9 cellular contexts compared by ENCODE assay signal in genomic region chrX:153643431-153644351, GRCh38. TPM values are rescaled to one million over a fixed set of nuclear protein-coding genes. Genes with fewer than 3 reads are reported as not detected.
DNase-seq lines count a peak whose midpoint lies in the region; ATAC-seq and TF ChIP-seq lines count a peak whose summit lies in the region.
"Had no signal": no experiment of that assay in that cellular context is flagged by ENCODE, and none has a peak within 500 bp of the region (broad histone marks: within the 10 kb centered on the region; RNA-seq: fewer than 3 reads in every experiment).

No MANE protein-coding gene starts in this region.

- WGBS in hepatocyte (ENCODE audit: low lambda C conversion rate, missing lambda C conversion rate): 45% methylated on average over 52 of the region's 84 CpGs
- WGBS in prostate gland: 3% methylated on average over 45 of the region's 84 CpGs

- H3K36me3 Mint-ChIP-seq in activated CD8-positive, alpha-beta memory T cell treated with anti-CD3 and anti-CD28 coated beads, Interleukin-2, amount 10 ng/mL, durations not matched to agents 7 days and 5 days: no peaks in the 10 kb centered on the region
- H3K36me3 Mint-ChIP-seq in stimulated activated naive B cell treated with anti-CD40 and anti-IgM and Interleukin-4, amounts not matched to agents 10 μg/mL and 1 μg/mL and 100 μg/mL, for 72 hours: no peaks in the 10 kb centered on the region
- H3K36me3 Mint-ChIP-seq: activated naive CD8-positive, alpha-beta T cell had no signal

- H3K4me3 Mint-ChIP-seq in activated CD8-positive, alpha-beta memory T cell treated with anti-CD3 and anti-CD28 coated beads, Interleukin-2, amount 10 ng/mL, durations not matched to agents 7 days and 5 days: no peak overlapping the region
- H3K4me3 Mint-ChIP-seq in stimulated activated naive B cell treated with anti-CD40 and anti-IgM and Interleukin-4, amounts not matched to agents 10 μg/mL and 1 μg/mL and 100 μg/mL, for 72 hours: peak overlapping the region in 1 of 2 donors; percentile 78

- TF ChIP-seq CTCF in RWPE2 (IDR thresholded peaks at IDR 0.05; ENCODE audit: poor library complexity, severe bottlenecking) (no peak), hepatocyte (IDR thresholded peaks at IDR 0.05; ENCODE audit: poor library complexity) (peak; percentile 17), prostate gland (IDR thresholded peaks at IDR 0.05) (no peak)

- H3K4me3 ChIP-seq in RWPE2 (ENCODE audit: severe bottlenecking) (no peak overlapping the region), hepatocyte (no peak overlapping the region), prostate gland (no peak overlapping the region)

- no peaks in the 10 kb centered on the region for H4K20me1 ChIP-seq in hepatocyte (ENCODE audit: insufficient read depth, poor library complexity, severe bottlenecking)

- H3K9me2 ChIP-seq in hepatocyte (replicated peaks; ENCODE audit: insufficient read depth): no peaks in the 10 kb centered on the region

- H3K36me3 ChIP-seq in RWPE2 (ENCODE audit: low read depth): no peaks in the 10 kb centered on the region
- no peaks in the 10 kb centered on the region for H3K36me3 ChIP-seq in hepatocyte (replicated peaks; ENCODE audit: insufficient read depth, low read depth)
- H3K36me3 ChIP-seq in prostate gland: no peaks in the 10 kb centered on the region

- no peaks in the 10 kb centered on the region for H3K9me3 Mint-ChIP-seq in activated CD8-positive, alpha-beta memory T cell treated with anti-CD3 and anti-CD28 coated beads, Interleukin-2, amount 10 ng/mL, durations not matched to agents 7 days and 5 days (ENCODE audit: low read depth)
- H3K9me3 Mint-ChIP-seq in stimulated activated naive B cell treated with anti-CD40 and anti-IgM and Interleukin-4, amounts not matched to agents 10 μg/mL and 1 μg/mL and 100 μg/mL, for 72 hours: no peaks in the 10 kb centered on the region

- peak; percentile 50 for ATAC-seq in activated CD8-positive, alpha-beta memory T cell treated with anti-CD3 and anti-CD28 coated beads, Interleukin-2, amount 10 ng/mL, durations not matched to agents 7 days and 5 days
- ATAC-seq in RWPE2 (ENCODE audit: low read depth): no peak
- ATAC-seq in stimulated activated naive B cell treated with anti-CD40 and anti-IgM and Interleukin-4, amounts not matched to agents 10 μg/mL and 1 μg/mL and 100 μg/mL, for 72 hours (replicated peaks): peak; percentile 33 to 51
- no peak for ATAC-seq in HG02798 (IDR thresholded peaks at IDR 0.05; ENCODE audit: poor library complexity, unreplicated experiment)

- CTCF ChIA-PET in activated CD8-positive, alpha-beta memory T cell treated with anti-CD3 and anti-CD28 coated beads, Interleukin-2, amount 10 ng/mL, durations not matched to agents 7 days and 5 days (lab: Charles Lee): interaction anchor here (2.1 to 4.7 kb wide), 2 partner anchors 7 to 104 kb away, joined by 7 to 19 read pairs; no protein-coding TSS in a partner anchor

- no peak for DNase-seq in activated CD8-positive, alpha-beta memory T cell treated with anti-CD3 and anti-CD28 coated beads, Interleukin-2, amount 10 ng/mL, durations not matched to agents 7 days and 5 days
- no peak for DNase-seq in activated CD8-positive, alpha-beta memory T cell treated with anti-CD3 and anti-CD28 coated beads, Interleukin-2, amount 50 U/mL, for 4 hours
- DNase-seq in RWPE2 (ENCODE audit: low spot score) (peak; percentile 24), hepatocyte (ENCODE audit: low spot score) (no peak), occipital lobe (lab: John Stamatoyannopoulos, UW) (no peak), prostate gland (ENCODE audit: low spot score) (no peak)
- no peak for DNase-seq in stimulated activated naive B cell treated with anti-CD40 and anti-IgM and Interleukin-4, amounts not matched to agents 10 μg/mL and 1 μg/mL and 100 μg/mL, for 72 hours

- H3K4me1 Mint-ChIP-seq in activated CD8-positive, alpha-beta memory T cell treated with anti-CD3 and anti-CD28 coated beads, Interleukin-2, amount 10 ng/mL, durations not matched to agents 7 days and 5 days: peaks cover 7% of the 10 kb centered on the region
- peaks cover 12 to 29% of the 10 kb centered on the region in 2 donors for H3K4me1 Mint-ChIP-seq in stimulated activated naive B cell treated with anti-CD40 and anti-IgM and Interleukin-4, amounts not matched to agents 10 μg/mL and 1 μg/mL and 100 μg/mL, for 72 hours

- H3K27me3 Mint-ChIP-seq in activated CD8-positive, alpha-beta memory T cell treated with anti-CD3 and anti-CD28 coated beads, Interleukin-2, amount 10 ng/mL, durations not matched to agents 7 days and 5 days: peaks cover 49% of the 10 kb centered on the region
- H3K27me3 Mint-ChIP-seq in stimulated activated naive B cell treated with anti-CD40 and anti-IgM and Interleukin-4, amounts not matched to agents 10 μg/mL and 1 μg/mL and 100 μg/mL, for 72 hours: peaks cover 36 to 47% of the 10 kb centered on the region in 2 donors

- no peak overlapping the region for H3K27ac Mint-ChIP-seq in activated CD8-positive, alpha-beta memory T cell treated with anti-CD3 and anti-CD28 coated beads, Interleukin-2, amount 10 ng/mL, durations not matched to agents 7 days and 5 days
- H3K27ac Mint-ChIP-seq in stimulated activated naive B cell treated with anti-CD40 and anti-IgM and Interleukin-4, amounts not matched to agents 10 μg/mL and 1 μg/mL and 100 μg/mL, for 72 hours: no peak overlapping the region
- H3K27ac Mint-ChIP-seq: activated naive CD8-positive, alpha-beta T cell had no signal

- no peaks in the 10 kb centered on the region for H3K9me3 ChIP-seq in RWPE2 (ENCODE audit: severe bottlenecking)
- no peaks in the 10 kb centered on the region for H3K9me3 ChIP-seq in hepatocyte (ENCODE audit: low read depth)
- H3K9me3 ChIP-seq in prostate gland: no peaks in the 10 kb centered on the region

- H3K4me1 ChIP-seq in RWPE2 (ENCODE audit: insufficient read depth, poor library complexity, severe bottlenecking) (peaks cover 5% of the 10 kb centered on the region), hepatocyte (ENCODE audit: insufficient read depth) (no peaks in the 10 kb centered on the region), prostate gland (replicated peaks) (no peaks in the 10 kb centered on the region)

- no peak for TF ChIP-seq POLR2A in prostate gland (IDR thresholded peaks at IDR 0.05)

- H3K27ac ChIP-seq in RWPE2 (ENCODE audit: poor library complexity, severe bottlenecking) (no peak overlapping the region), hepatocyte (no peak overlapping the region), prostate gland (no peak overlapping the region)

- H3K27me3 ChIP-seq in RWPE2 (ENCODE audit: insufficient read depth, poor library complexity, severe bottlenecking) (peaks cover 18% of the 10 kb centered on the region), hepatocyte (peaks cover 8% of the 10 kb centered on the region), prostate gland (replicated peaks; ENCODE audit: insufficient read depth) (no peaks in the 10 kb centered on the region)

- intact Hi-C loops in prostate gland (cut with DNase I): no loop called here

- H3K79me2 ChIP-seq in hepatocyte: no peaks in the 10 kb centered on the region

- H2AFZ ChIP-seq in hepatocyte: no peak overlapping the region

- peak overlapping the region; percentile 79 for H3K4me2 ChIP-seq in hepatocyte

RNA-seq across cellular contexts. Expression of gene DUSP9, which starts 3.3 kb away (rescaled TPM):
- total RNA-seq in activated CD8-positive, alpha-beta memory T cell treated with anti-CD3 and anti-CD28 coated beads, Interleukin-2, amount 10 ng/mL, durations not matched to agents 7 days and 5 days: under 1 TPM in 1 of 2 experiments, not detected in 1; 0.09 TPM
- total RNA-seq in hepatocyte (86.2 and 87.3 TPM in 2 replicates), occipital lobe (1.7 TPM), prostate gland (1 to 10 TPM in 1 of 2 donors, not detected in 1; 3.5 TPM)
- 48.2 and 75.5 TPM in 2 replicates for polyA plus RNA-seq in hepatocyte

RNA-seq across cellular contexts. Expression of gene PNCK, which starts 29.9 kb away (rescaled TPM):
- not detected for total RNA-seq in activated CD8-positive, alpha-beta memory T cell treated with anti-CD3 and anti-CD28 coated beads, Interleukin-2, amount 10 ng/mL, durations not matched to agents 7 days and 5 days
- total RNA-seq in hepatocyte (2.2 and 2.8 TPM in 2 replicates), occipital lobe (27.5 TPM), prostate gland (10 to 100 TPM in 1 of 2 donors, 1 to 10 TPM in 1; 8.5 to 50.6 TPM)
- 0.28 and 1.9 TPM in 2 replicates for polyA plus RNA-seq in hepatocyte

RNA-seq across cellular contexts. Expression of gene SLC6A8, which starts 44.0 kb away (rescaled TPM):
- 1 to 10 TPM in 1 of 2 experiments, under 1 TPM in 1; 0.93 to 1.1 TPM for total RNA-seq in activated CD8-positive, alpha-beta memory T cell treated with anti-CD3 and anti-CD28 coated beads, Interleukin-2, amount 10 ng/mL, durations not matched to agents 7 days and 5 days
- total RNA-seq in hepatocyte: 19.5 and 28.4 TPM in 2 replicates
- polyA plus RNA-seq in hepatocyte: 32.5 and 36.7 TPM in 2 replicates
- 11.4 TPM for total RNA-seq in occipital lobe
- 10 to 100 TPM; 25.4 to 95.4 TPM for total RNA-seq in prostate gland

RNA-seq across cellular contexts. Expression of gene CCNQ, which starts 44.8 kb away (rescaled TPM):
- 10 to 100 TPM; 17.5 to 24.7 TPM for total RNA-seq in activated CD8-positive, alpha-beta memory T cell treated with anti-CD3 and anti-CD28 coated beads, Interleukin-2, amount 10 ng/mL, durations not matched to agents 7 days and 5 days
- total RNA-seq in hepatocyte (21.6 and 28.3 TPM in 2 replicates), occipital lobe (17.3 TPM), prostate gland (10 to 100 TPM; 33.8 to 55.9 TPM)
- polyA plus RNA-seq in hepatocyte: 26.7 and 31.3 TPM in 2 replicates

Comparison
In these comparisons a context has a peak if more than half of its experiments do, and no peak if none do; other contexts are left out.
1. ATAC-seq: peak in activated CD8-positive, alpha-beta memory T cell treated with anti-CD3 and anti-CD28 coated beads, Interleukin-2, amount 10 ng/mL, durations not matched to agents 7 days and 5 days (single experiment) and stimulated activated naive B cell treated with anti-CD40 and anti-IgM and Interleukin-4, amounts not matched to agents 10 μg/mL and 1 μg/mL and 100 μg/mL, for 72 hours (2 of 2); none in RWPE2 (single experiment) and HG02798 (single experiment).
2. RNA of gene DUSP9, which starts 3.3 kb away (total RNA-seq): 86.2 to 87.3 TPM in hepatocyte; 3.5 TPM in prostate gland, 1.7 TPM in occipital lobe (single experiment) and 0.09 TPM in activated CD8-positive, alpha-beta memory T cell treated with anti-CD3 and anti-CD28 coated beads, Interleukin-2, amount 10 ng/mL, durations not matched to agents 7 days and 5 days; every median in the first group is over 10 times any median in the second.